ENCODE assay signal across 11 cellular contexts in the genomic region with DNA sequence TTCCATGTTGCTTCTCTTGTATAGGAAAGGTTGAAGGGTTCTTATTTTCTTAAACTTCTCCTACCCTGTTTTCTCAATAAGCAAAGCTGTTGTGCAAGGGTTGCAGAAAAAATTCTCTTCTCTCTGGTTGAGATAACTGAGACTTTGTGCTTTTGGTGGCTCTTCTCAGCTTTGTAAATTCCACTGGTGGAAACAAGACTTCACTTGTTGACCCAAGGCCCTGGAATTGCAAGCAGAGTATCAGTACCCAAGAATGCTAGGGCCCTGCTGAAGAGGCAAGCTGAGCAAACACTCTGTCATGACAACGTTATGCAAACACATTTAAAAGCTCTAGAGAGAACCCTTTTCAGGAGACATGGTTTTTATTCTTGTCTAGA.
DNase-seq lines count a peak whose midpoint lies in the region; ATAC-seq, FAIRE-seq and TF ChIP-seq lines count a peak whose summit lies in the region.
"Had no signal": no experiment of that assay in that cellular context is flagged by ENCODE, and none has a peak within 500 bp of the region (broad histone marks: within the 10 kb centered on the region; RNA-seq: fewer than 3 reads in every experiment).

No MANE protein-coding gene starts in this region.

- H4K91ac ChIP-seq in IMR-90 (ENCODE audit: insufficient read depth, low read depth, low read length): peak overlapping the region; percentile 99

- dilution Hi-C loops in IMR-90 (cut with HindIII; ENCODE audit: low sequenced_read_pairs, unreplicated experiment): no loop called here

- H3K9ac ChIP-seq in IMR-90 (ENCODE audit: low read depth, low read length): peak overlapping the region; percentile 53; the same call in 1 of the 2 replicates

- H3K9me2 ChIP-seq in hepatocyte (replicated peaks; ENCODE audit: insufficient read depth): no peaks in the 10 kb centered on the region

- H3K18ac ChIP-seq in IMR-90 (ENCODE audit: low read depth, low read length): peak overlapping the region; percentile 96

- H3K23ac ChIP-seq in IMR-90 (ENCODE audit: low read depth, low read length): peak overlapping the region; percentile 94

- H3K4me2 ChIP-seq in IMR-90 (ENCODE audit: low read depth, low read length) (peak overlapping the region; percentile 47; the same call in 1 of the 2 replicates), hepatocyte (peak overlapping the region; percentile 17)

- H2BK120ac ChIP-seq in IMR-90 (ENCODE audit: low read depth, low read length): peak overlapping the region; percentile 100

- H3K56ac ChIP-seq in IMR-90 (ENCODE audit: extremely low read depth, insufficient read depth, low read length): peak overlapping the region; percentile 95

- peaks cover 8% of the 10 kb centered on the region for H3K9me1 ChIP-seq in IMR-90 (ENCODE audit: insufficient read depth, low read length)

- CTCF ChIA-PET in IMR-90 (lab: Yijun Ruan, JAX): interaction anchor here (0.8 to 1.6 kb wide), 2 partner anchors 27 to 291 kb away, joined by 3 to 8 read pairs; no protein-coding TSS in a partner anchor

- peak overlapping the region; percentile 95 for H3K14ac ChIP-seq in IMR-90 (replicated peaks; ENCODE audit: low read depth, low read length)

- H3K79me1 ChIP-seq in IMR-90 (ENCODE audit: low read depth in 1 of 2, low read length in 2 of 2): peaks cover 4 to 29% of the 10 kb centered on the region in 2 experiments; a peak in 3 of 4 replicates

- H3K9me3 ChIP-seq in IMR-90 (ENCODE audit: control insufficient read depth, insufficient read depth, low read length) (no peaks in the 10 kb centered on the region), hepatocyte (ENCODE audit: low read depth) (no peaks in the 10 kb centered on the region)
- H3K9me3 ChIP-seq: vagina had no signal

- H3K4ac ChIP-seq in IMR-90 (ENCODE audit: low read depth, low read length): peak overlapping the region; percentile 99

- H3K36me3 ChIP-seq in IMR-90 (ENCODE audit: control insufficient read depth, insufficient read depth, low read length) (peaks cover 7% of the 10 kb centered on the region), brain microvascular endothelial cell (replicated peaks) (no peaks in the 10 kb centered on the region), hepatocyte (replicated peaks; ENCODE audit: insufficient read depth, low read depth) (no peaks in the 10 kb centered on the region)
- H3K36me3 ChIP-seq: vagina had no signal

- H4K5ac ChIP-seq in IMR-90 (ENCODE audit: low read depth, low read length): peak overlapping the region; percentile 95

- TF ChIP-seq POLR2A in IMR-90 (IDR thresholded peaks at IDR 0.05; ENCODE audit: low read depth, low read length) (no peak), GM12892 (IDR thresholded peaks at IDR 0.05; ENCODE audit: low read depth, low read length) (no peak)

- DNase-seq in IMR-90 (peak; percentile 79), brain microvascular endothelial cell (peak; percentile 74), hepatocyte (ENCODE audit: low spot score) (peak; percentile 41), stromal cell of bone marrow (ENCODE audit: low read depth) (peak; percentile 67), GM12892 (ENCODE audit: insufficient read length) (no peak), posterior cingulate gyrus (no peak)
- no peak for DNase-seq in stimulated activated CD4-positive, alpha-beta T cell treated with anti-CD3 and anti-CD28 coated beads, Interleukin-4, amount 100 ng/mL, for 1 hour
- DNase-seq: NCI-H1048, OCI-M1, T-helper 9 cell had no signal

- no peaks in the 10 kb centered on the region for H4K20me1 ChIP-seq in IMR-90 (ENCODE audit: insufficient read depth, low read length)
- H4K20me1 ChIP-seq in hepatocyte (ENCODE audit: insufficient read depth, poor library complexity, severe bottlenecking): no peaks in the 10 kb centered on the region

- no peak for FAIRE-seq in GM12892 (lab: Jason Lieb, UNC)

- peak overlapping the region; percentile 100 for H2BK20ac ChIP-seq in IMR-90 (ENCODE audit: low read depth, low read length)

- TF ChIP-seq CTCF in IMR-90 (conservative IDR thresholded peaks at IDR 0.05; ENCODE audit: low read depth, low read length) (no peak), brain microvascular endothelial cell (IDR thresholded peaks at IDR 0.05; ENCODE audit: low read depth, low read length, missing control alignments) (no peak), hepatocyte (IDR thresholded peaks at IDR 0.05; ENCODE audit: poor library complexity) (no peak)

- H3K4me3 ChIP-seq in IMR-90 (ENCODE audit: insufficient read depth, low read depth, low read length): no peak overlapping the region
- no peak overlapping the region for H3K4me3 ChIP-seq in brain microvascular endothelial cell (ENCODE audit: low read depth, low read length)
- no peak overlapping the region for H3K4me3 ChIP-seq in hepatocyte
- H3K4me3 ChIP-seq: vagina had no signal

- TF ChIP-seq RAD21 in IMR-90 (IDR thresholded peaks at IDR 0.05; ENCODE audit: low read length): no peak

- WGBS in IMR-90 (ENCODE audit: extremely low coverage in 2 of 2, insufficient read length in 1 of 2), 2 experiments: no CpG with 5 or more reads among the region's 1 CpG
- WGBS in hepatocyte (ENCODE audit: low lambda C conversion rate, missing lambda C conversion rate): 43% methylated on average over 1 of the region's 1 CpG

- in situ Hi-C loops in IMR-90 (cut with MboI; ENCODE audit: low sequenced_read_pairs): loop anchor here (25.0 kb wide), 1 partner anchor 360 kb away; no protein-coding TSS in a partner anchor
- in situ Hi-C loops in brain microvascular endothelial cell (cut with HindIII; ENCODE audit: low pct_ligation_motif_present, low sequenced_read_pairs): no loop called here

- peak overlapping the region; percentile 94 for H2BK15ac ChIP-seq in IMR-90 (ENCODE audit: low read depth, low read length)

- H3K27me3 ChIP-seq in IMR-90 (ENCODE audit: control insufficient read depth, insufficient read depth, low read length) (no peaks in the 10 kb centered on the region), brain microvascular endothelial cell (replicated peaks) (no peaks in the 10 kb centered on the region), hepatocyte (no peaks in the 10 kb centered on the region)
- H3K27me3 ChIP-seq: vagina had no signal

- H3K27ac ChIP-seq in IMR-90 (ENCODE audit: insufficient read depth, low read length) (peak overlapping the region; percentile 87), brain microvascular endothelial cell (peak overlapping the region; percentile 61), hepatocyte (peak overlapping the region; percentile 59)

- H2AK9ac ChIP-seq in IMR-90 (replicated peaks; ENCODE audit: low read depth, low read length, poor library complexity): no peak overlapping the region

- intact Hi-C loops in IMR-90 (cut with micrococcal nuclease): loop anchor here (5.0 kb wide), 2 partner anchors 65 to 375 kb away; no protein-coding TSS in a partner anchor
- intact Hi-C loops in posterior cingulate gyrus (cut with DNase I): no loop called here

- H4K8ac ChIP-seq in IMR-90 (ENCODE audit: low read depth in 2 of 2, low read length in 2 of 2): peak overlapping the region; percentile 63 to 93

- BruUV-seq in IMR-90 (replicated peaks; lab: Mats Ljungman, UMichigan): no TSS peak

- peak; percentile 71 for ATAC-seq in IMR-90 (ENCODE audit: low read depth)

- H3K4me1 ChIP-seq in IMR-90 (ENCODE audit: control insufficient read depth, insufficient read depth, low read length) (peaks cover 20% of the 10 kb centered on the region), hepatocyte (ENCODE audit: insufficient read depth) (peaks cover 10% of the 10 kb centered on the region)

- POLR2A ChIA-PET in IMR-90 (lab: Charles Lee; ENCODE audit: unreplicated experiment): interaction anchor here (0.6 kb wide), 2 partner anchors 257 to 295 kb away, joined by 3 to 5 read pairs; a partner anchor contains a TSS

- no peaks in the 10 kb centered on the region for H3K79me2 ChIP-seq in hepatocyte

- H2BK5ac ChIP-seq in IMR-90 (ENCODE audit: low read depth, low read length, poor library complexity, severe bottlenecking): peak overlapping the region; percentile 99

- no peak overlapping the region for H2AFZ ChIP-seq in IMR-90 (replicated peaks; ENCODE audit: low read length, poor library complexity)
- H2AFZ ChIP-seq in hepatocyte: no peak overlapping the region

- H2AK5ac ChIP-seq in IMR-90 (ENCODE audit: low read depth, low read length): peak overlapping the region; percentile 90

TF ChIP-seq in IMR-90, 13 proteins besides CTCF, POLR2A, EP300 and RAD21:
- TF ChIP-seq CEBPB (IDR thresholded peaks at IDR 0.05; ENCODE audit: low read depth, low read length): peak; percentile 48
- TF ChIP-seq RFX5 (IDR thresholded peaks at IDR 0.05; ENCODE audit: low read depth, low read length): no peak
- TF ChIP-seq MAZ (IDR thresholded peaks at IDR 0.05; ENCODE audit: borderline replicate concordance, low read depth, low read length): no peak

Comparison
In these comparisons a context has a peak if more than half of its experiments do, and no peak if none do; other contexts are left out.
1. DNase-seq: peak in IMR-90 (single experiment), brain microvascular endothelial cell (single experiment), hepatocyte (single experiment) and stromal cell of bone marrow (single experiment); none in GM12892 (single experiment), posterior cingulate gyrus (0 of 10) and stimulated activated CD4-positive, alpha-beta T cell treated with anti-CD3 and anti-CD28 coated beads, Interleukin-4, amount 100 ng/mL, for 1 hour (single experiment).
2. Peak in every context shown above with its lines, with median percentiles within 50 percentile points of each other: H3K27ac ChIP-seq.